10 cellular contexts compared by ENCODE assay signal in the genomic region with DNA sequence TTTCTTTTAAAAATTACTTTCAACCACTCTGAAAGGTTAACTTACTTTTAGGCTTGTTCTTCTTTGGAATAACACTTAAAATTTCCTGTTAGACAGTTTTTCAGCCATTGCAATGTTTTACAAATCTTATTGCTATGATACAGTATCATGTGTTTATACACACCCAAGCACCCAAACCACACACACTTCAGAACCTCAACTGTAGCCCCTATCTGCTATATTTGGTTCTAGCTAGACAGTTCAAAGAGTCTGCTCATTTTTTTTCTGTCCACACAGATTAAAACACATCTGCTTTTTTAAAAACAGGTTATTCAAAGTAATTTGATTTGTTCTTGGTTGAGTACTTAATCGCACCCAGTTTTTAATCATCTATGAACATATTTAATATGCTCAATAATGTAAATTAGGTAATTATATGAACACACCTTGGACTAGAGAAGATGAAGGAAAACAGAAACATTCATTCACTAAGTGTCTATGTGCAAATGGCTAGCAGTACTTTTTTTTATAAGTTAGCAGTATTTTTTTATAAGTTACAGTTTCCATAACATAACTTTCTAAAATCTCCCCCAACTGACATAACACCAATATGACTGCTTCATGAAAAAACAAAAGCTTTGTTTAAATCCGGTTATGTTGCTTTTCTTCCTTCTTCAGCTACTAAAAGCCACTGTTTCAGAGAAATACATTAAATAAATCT. TPM values are rescaled to one million over a fixed set of nuclear protein-coding genes. Genes with fewer than 3 reads are reported as not detected.
DNase-seq lines count a peak whose midpoint lies in the region; ATAC-seq and TF ChIP-seq lines count a peak whose summit lies in the region.
"Had no signal": no experiment of that assay in that cellular context is flagged by ENCODE, and none has a peak within 500 bp of the region (broad histone marks: within the 10 kb centered on the region; RNA-seq: fewer than 3 reads in every experiment).

No MANE protein-coding gene starts in this region.

- TF ChIP-seq CTCF in GM10266 (IDR thresholded peaks at IDR 0.05; ENCODE audit: control insufficient read depth, insufficient read depth, low read depth, missing control alignments) (no peak), mucosa of descending colon (IDR thresholded peaks at IDR 0.05) (no peak), left ventricle myocardium inferior (IDR thresholded peaks at IDR 0.05; ENCODE audit: borderline replicate concordance) (no peak)

- peak; percentile 11 for DNase-seq in GM10266 (ENCODE audit: extremely low spot score)
- DNase-seq in mucosa of descending colon: no peak
- no peak for DNase-seq in hippocampal formation (lab: John Stamatoyannopoulos, UW)
- DNase-seq in left ventricle myocardium inferior: no peak
- DNase-seq: mesendoderm; NCI-H345; stimulated activated CD4-positive, alpha-beta T cell treated with anti-CD3 and anti-CD28 coated beads, Interleukin-4, amount 100 ng/mL, for 1 hour had no signal

- H3K27me3 ChIP-seq in left ventricle myocardium inferior (ENCODE audit: low read depth): no peaks in the 10 kb centered on the region

- no peak overlapping the region for H3K4me3 ChIP-seq in mucosa of descending colon
- H3K4me3 ChIP-seq in left ventricle myocardium inferior: no peak overlapping the region

- peak overlapping the region; percentile 59 for H3K4me3 Mint-ChIP-seq in activated naive CD8-positive, alpha-beta T cell

- no peaks in the 10 kb centered on the region for H3K9me3 Mint-ChIP-seq in activated naive CD8-positive, alpha-beta T cell (ENCODE audit: low read depth)

- ATAC-seq in HG03520 (IDR thresholded peaks at IDR 0.05; ENCODE audit: unreplicated experiment) (peak; percentile 51), mucosa of descending colon (peak; percentile 43), HG03108 (IDR thresholded peaks at IDR 0.05; ENCODE audit: unreplicated experiment) (no peak)

- no peak overlapping the region for H3K27ac ChIP-seq in left ventricle myocardium inferior (replicated peaks)

- H3K36me3 ChIP-seq in mucosa of descending colon (ENCODE audit: low read depth) (no peaks in the 10 kb centered on the region), left ventricle myocardium inferior (no peaks in the 10 kb centered on the region)

- H3K27me3 Mint-ChIP-seq in activated naive CD8-positive, alpha-beta T cell: no peaks in the 10 kb centered on the region

- peaks cover 12% of the 10 kb centered on the region for H3K36me3 Mint-ChIP-seq in activated naive CD8-positive, alpha-beta T cell

- H3K27ac Mint-ChIP-seq in activated naive CD8-positive, alpha-beta T cell: peak overlapping the region; percentile 83

- no peaks in the 10 kb centered on the region for H3K4me1 ChIP-seq in mucosa of descending colon (ENCODE audit: low read depth)
- H3K4me1 ChIP-seq in left ventricle myocardium inferior: peaks cover 80% of the 10 kb centered on the region

- H3K9me3 ChIP-seq in mucosa of descending colon (no peaks in the 10 kb centered on the region), left ventricle myocardium inferior (replicated peaks) (no peaks in the 10 kb centered on the region)

- intact Hi-C loops in mucosa of descending colon (cut with DNase I, micrococcal nuclease): no loop called here
- intact Hi-C loops in left ventricle myocardium inferior (cut with micrococcal nuclease): no loop called here

- peaks cover 75% of the 10 kb centered on the region for H3K4me1 Mint-ChIP-seq in activated naive CD8-positive, alpha-beta T cell (ENCODE audit: low read depth)

RNA-seq across cellular contexts. Expression of a gene that starts 17.6 kb away (rescaled TPM):
- total RNA-seq in mucosa of descending colon: 10 to 100 TPM; 40.7 to 70.4 (median 46.7) TPM
- 34.7 TPM for total RNA-seq in left ventricle myocardium inferior
